Comparison of ENCODE assay signal across 12 cellular contexts in genomic region chr9:109859447-109859846, GRCh38.
A peak's percentile ranks its signal among the peaks of the same experiment; 100 is the strongest.
DNase-seq lines count a peak whose midpoint lies in the region; ATAC-seq, FAIRE-seq and TF ChIP-seq lines count a peak whose summit lies in the region.
"Had no signal": no experiment of that assay in that cellular context is flagged by ENCODE, and none has a peak within 500 bp of the region (broad histone marks: within the 10 kb centered on the region; RNA-seq: fewer than 3 reads in every experiment).

No MANE protein-coding gene starts in this region.

- 6% methylated on average over 2 of the region's 2 CpGs for WGBS in A549 (ENCODE audit: missing lambda C conversion rate)

- TF ChIP-seq EP300 in A549 (IDR thresholded peaks at IDR 0.05), result no peak

- DNase-seq in A549 (ENCODE audit: low read depth in 1 of 2, low spot score in 1 of 2) (no peak), GM13977 (ENCODE audit: low spot score) (no peak), RKO (ENCODE audit: low spot score) (peak; percentile 22), fibroblast of pulmonary artery (ENCODE audit: low read depth) (no peak)
- no peak for DNase-seq in activated CD4-positive, alpha-beta T cell treated with anti-CD3 and anti-CD28 coated beads for 1 hour
- no peak for DNase-seq in activated CD8-positive, alpha-beta memory T cell treated with anti-CD3 and anti-CD28 coated beads, Interleukin-2, amount 50 U/mL, for 4 hours
- no peak for DNase-seq in stimulated activated CD4-positive, alpha-beta T cell treated with anti-CD3 and anti-CD28 coated beads, Interleukin-4, amount 100 ng/mL, for 24 hours
- DNase-seq: adrenal gland; CD4-positive, alpha-beta T cell; NCI-H2081 treated with DMSO at 0.1 percent for 48 hours had no signal

- ATAC-seq in A549, result no peak
- no peak for ATAC-seq in HG03025 (IDR thresholded peaks at IDR 0.05; ENCODE audit: low FRiP score, unreplicated experiment)

- H3K4me1 ChIP-seq in A549, result no peaks in the 10 kb centered on the region
- H3K4me1 ChIP-seq: adrenal gland had no signal

- CTCF ChIA-PET in A549 (lab: Yijun Ruan, JAX), result interaction anchor here (0.7 to 1.7 kb wide), 7 partner anchors 9 to 285 kb away, joined by 3 to 12 read pairs (median 3); no protein-coding TSS in a partner anchor

- POLR2A ChIA-PET in A549 (lab: Yijun Ruan, JAX), result no interaction called here

- no peak for TF ChIP-seq CTCF in A549 (IDR thresholded peaks at IDR 0.05)
- peak; percentile 25 for TF ChIP-seq CTCF in GM13977 (IDR thresholded peaks at IDR 0.05; ENCODE audit: extremely low read depth, insufficient read depth, missing control alignments)
- TF ChIP-seq CTCF in fibroblast of pulmonary artery (IDR thresholded peaks at IDR 0.05; ENCODE audit: low read length, missing control alignments), result peak; percentile 51

- no peak for TF ChIP-seq RAD21 in A549 (conservative IDR thresholded peaks at IDR 0.05 in 1 of 2, IDR thresholded peaks at IDR 0.05 in 1 of 2)

- peak; percentile 67 for FAIRE-seq in A549 (lab: Jason Lieb, UNC)

- H3K4me2 ChIP-seq in A549, result no peak overlapping the region

- in situ Hi-C loops in GM13977 (cut with MboI; ENCODE audit: low pct_unique_long_range_greater_than_20kb, low sequenced_read_pairs, unreplicated experiment), result no loop called here

- no peak for TF ChIP-seq POLR2A in A549 (IDR thresholded peaks at IDR 0.05; ENCODE audit: low read length)

- H3K4me3 ChIP-seq in A549 (no peak overlapping the region), fibroblast of pulmonary artery (replicated peaks; ENCODE audit: low read depth, low read length) (no peak overlapping the region)
- H3K4me3 ChIP-seq: adrenal gland, skin epidermis had no signal

- 0 out of 3 replicates have a peak, but pooled peaks cover 3% of the 10 kb centered on the region for H3K9me3 ChIP-seq in A549
- H3K9me3 ChIP-seq: adrenal gland had no signal

- no peak overlapping the region for H3K27ac ChIP-seq in A549
- H3K27ac ChIP-seq: adrenal gland, skin epidermis had no signal

TF ChIP-seq in A549, 52 proteins besides CTCF, POLR2A, EP300 and RAD21:
- TF ChIP-seq, protein P1, sequence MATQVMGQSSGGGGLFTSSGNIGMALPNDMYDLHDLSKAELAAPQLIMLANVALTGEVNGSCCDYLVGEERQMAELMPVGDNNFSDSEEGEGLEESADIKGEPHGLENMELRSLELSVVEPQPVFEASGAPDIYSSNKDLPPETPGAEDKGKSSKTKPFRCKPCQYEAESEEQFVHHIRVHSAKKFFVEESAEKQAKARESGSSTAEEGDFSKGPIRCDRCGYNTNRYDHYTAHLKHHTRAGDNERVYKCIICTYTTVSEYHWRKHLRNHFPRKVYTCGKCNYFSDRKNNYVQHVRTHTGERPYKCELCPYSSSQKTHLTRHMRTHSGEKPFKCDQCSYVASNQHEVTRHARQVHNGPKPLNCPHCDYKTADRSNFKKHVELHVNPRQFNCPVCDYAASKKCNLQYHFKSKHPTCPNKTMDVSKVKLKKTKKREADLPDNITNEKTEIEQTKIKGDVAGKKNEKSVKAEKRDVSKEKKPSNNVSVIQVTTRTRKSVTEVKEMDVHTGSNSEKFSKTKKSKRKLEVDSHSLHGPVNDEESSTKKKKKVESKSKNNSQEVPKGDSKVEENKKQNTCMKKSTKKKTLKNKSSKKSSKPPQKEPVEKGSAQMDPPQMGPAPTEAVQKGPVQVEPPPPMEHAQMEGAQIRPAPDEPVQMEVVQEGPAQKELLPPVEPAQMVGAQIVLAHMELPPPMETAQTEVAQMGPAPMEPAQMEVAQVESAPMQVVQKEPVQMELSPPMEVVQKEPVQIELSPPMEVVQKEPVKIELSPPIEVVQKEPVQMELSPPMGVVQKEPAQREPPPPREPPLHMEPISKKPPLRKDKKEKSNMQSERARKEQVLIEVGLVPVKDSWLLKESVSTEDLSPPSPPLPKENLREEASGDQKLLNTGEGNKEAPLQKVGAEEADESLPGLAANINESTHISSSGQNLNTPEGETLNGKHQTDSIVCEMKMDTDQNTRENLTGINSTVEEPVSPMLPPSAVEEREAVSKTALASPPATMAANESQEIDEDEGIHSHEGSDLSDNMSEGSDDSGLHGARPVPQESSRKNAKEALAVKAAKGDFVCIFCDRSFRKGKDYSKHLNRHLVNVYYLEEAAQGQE (IDR thresholded peaks at IDR 0.05), result no peak
- TF ChIP-seq ZFP36 (IDR thresholded peaks at IDR 0.05; ENCODE audit: borderline replicate concordance, partially characterized antibody), result no peak
